ENCODE assay signal across 20 cellular contexts in the genomic region with DNA sequence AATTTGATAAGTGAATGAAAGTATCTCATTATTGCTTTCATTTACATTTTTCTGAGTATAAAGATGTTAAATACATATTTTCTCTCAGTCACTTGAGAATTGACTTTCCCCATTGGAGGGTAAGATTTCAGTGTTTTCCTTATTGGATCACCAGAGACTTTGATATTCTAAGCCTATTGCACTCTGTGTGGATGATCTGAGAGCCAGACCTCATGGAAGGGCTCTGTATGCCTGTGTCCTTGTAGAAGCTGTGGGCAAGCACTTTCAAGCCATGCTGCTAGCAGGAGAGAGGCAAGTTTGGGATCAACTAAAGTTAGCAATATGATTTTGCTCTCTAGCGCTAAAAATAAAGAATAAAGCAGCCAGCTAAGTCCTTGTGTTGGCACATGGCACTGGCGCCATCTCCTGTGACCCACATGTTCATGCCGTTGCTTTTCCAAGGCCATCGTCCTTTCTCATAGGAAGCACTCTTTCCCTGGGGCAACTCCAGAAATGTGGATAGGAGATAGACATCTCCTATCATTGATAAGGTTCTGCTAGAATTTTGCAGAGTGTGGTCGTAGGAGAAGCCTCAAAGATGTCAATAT.
DNase-seq lines count a peak whose midpoint lies in the region; ATAC-seq and TF ChIP-seq lines count a peak whose summit lies in the region.
"Had no signal": no experiment of that assay in that cellular context is flagged by ENCODE, and none has a peak within 500 bp of the region (broad histone marks: within the 10 kb centered on the region; RNA-seq: fewer than 3 reads in every experiment).

No MANE protein-coding gene starts in this region.

- H3K9me3 Mint-ChIP-seq in naive thymus-derived CD8-positive, alpha-beta T cell, result no peaks in the 10 kb centered on the region
- H3K9me3 Mint-ChIP-seq: dendritic cell treated with granulocyte-macrophage colony-stimulating factor and Interleukin-4, amounts not matched to agents 40 ng/mL and 50 ng/mL, for 4 days; stimulated activated memory B cell treated with anti-CD40 and anti-IgM and Interleukin-4, amounts not matched to agents 10 μg/mL and 1 μg/mL and 100 μg/mL, for 72 hours had no signal

- no peak overlapping the region for H3K4me3 Mint-ChIP-seq in naive thymus-derived CD8-positive, alpha-beta T cell
- H3K4me3 Mint-ChIP-seq: dendritic cell treated with granulocyte-macrophage colony-stimulating factor and Interleukin-4, amounts not matched to agents 40 ng/mL and 50 ng/mL, for 4 days; stimulated activated memory B cell treated with anti-CD40 and anti-IgM and Interleukin-4, amounts not matched to agents 10 μg/mL and 1 μg/mL and 100 μg/mL, for 72 hours had no signal

- no peaks in the 10 kb centered on the region for H3K9me3 ChIP-seq in testis

- H3K36me3 ChIP-seq in testis (ENCODE audit: low read depth, missing control alignments), result no peaks in the 10 kb centered on the region

- H3K4me1 ChIP-seq in testis, result no peaks in the 10 kb centered on the region

- no peak overlapping the region for H3K4me3 ChIP-seq in testis
- H3K4me3 ChIP-seq: smooth muscle cell had no signal

- ATAC-seq in naive thymus-derived CD8-positive, alpha-beta T cell, result no peak
- ATAC-seq: left colon; Right ventricle myocardium inferior; stimulated activated memory B cell treated with anti-CD40 and anti-IgM and Interleukin-4, amounts not matched to agents 10 μg/mL and 1 μg/mL and 100 μg/mL, for 72 hours had no signal

- 68 to 79% methylated on average over 5 of the region's 5 CpGs for WGBS in testis, 2 donors

- no peaks in the 10 kb centered on the region for H3K27me3 ChIP-seq in testis

- no peaks in the 10 kb centered on the region for H3K36me3 Mint-ChIP-seq in naive thymus-derived CD8-positive, alpha-beta T cell
- H3K36me3 Mint-ChIP-seq: stimulated activated memory B cell treated with anti-CD40 and anti-IgM and Interleukin-4, amounts not matched to agents 10 μg/mL and 1 μg/mL and 100 μg/mL, for 72 hours had no signal

- no peak for TF ChIP-seq POLR2A in testis (IDR thresholded peaks at IDR 0.05)

- POLR2A ChIA-PET in naive thymus-derived CD8-positive, alpha-beta T cell (lab: Charles Lee), result no interaction called here

- DNase-seq in NCI-H82 (lab: John Stamatoyannopoulos, UW), result peak; percentile 29
- no peak for DNase-seq in NCI-H82 treated with DMSO at 0.1 percent for 48 hours (lab: John Stamatoyannopoulos, UW; ENCODE audit: unreplicated experiment)
- peak; percentile 53 for DNase-seq in RPMI7951 (ENCODE audit: low read depth)
- DNase-seq in fibroblast of peridontal ligament (ENCODE audit: extremely low read depth), result peak; percentile 13
- DNase-seq in testis, result peak; percentile 37
- no peak for DNase-seq in activated gamma-delta T cell (lab: John Stamatoyannopoulos, UW)
- DNase-seq in naive thymus-derived CD8-positive, alpha-beta T cell, result no peak
- DNase-seq in stimulated activated CD4-positive, alpha-beta T cell treated with anti-CD3 and anti-CD28 coated beads, Interleukin-2, amount 100 ng/mL, for 24 hours, result no peak
- DNase-seq: activated CD4-positive, alpha-beta T cell treated with anti-CD3 and anti-CD28 coated beads for 1 hour; activated naive CD4-positive, alpha-beta T cell treated with Interleukin-2 at 50 U/mL for 16 hours; hippocampal formation; left colon; MM.1S; NCI-H2029 treated with DMSO at 0.1 percent for 48 hours; posterior cingulate gyrus; trophoblast cell had no signal

- no peaks in the 10 kb centered on the region for H3K4me1 Mint-ChIP-seq in naive thymus-derived CD8-positive, alpha-beta T cell

- H3K27me3 Mint-ChIP-seq in naive thymus-derived CD8-positive, alpha-beta T cell, result peaks cover 0 to 26% (median 9%) of the 10 kb centered on the region in 5 donors
- H3K27me3 Mint-ChIP-seq: dendritic cell treated with granulocyte-macrophage colony-stimulating factor and Interleukin-4, amounts not matched to agents 40 ng/mL and 50 ng/mL, for 4 days had no signal

- H3K27ac Mint-ChIP-seq in naive thymus-derived CD8-positive, alpha-beta T cell, result peak overlapping the region in 1 of 10 donors; percentile 32
- H3K27ac Mint-ChIP-seq: dendritic cell treated with granulocyte-macrophage colony-stimulating factor and Interleukin-4, amounts not matched to agents 40 ng/mL and 50 ng/mL, for 4 days; stimulated activated memory B cell treated with anti-CD40 and anti-IgM and Interleukin-4, amounts not matched to agents 10 μg/mL and 1 μg/mL and 100 μg/mL, for 72 hours had no signal

- no peak for TF ChIP-seq CTCF in testis (IDR thresholded peaks at IDR 0.05)

- intact Hi-C loops in testis (cut with DNase I; ENCODE audit: low total_unique reads), result no loop called here

- no peak overlapping the region for H3K27ac ChIP-seq in testis

Comparison
In these comparisons a context has a peak if more than half of its experiments do, and no peak if none do; other contexts are left out.
1. DNase-seq: peak in NCI-H82 (single experiment), RPMI7951 (single experiment), fibroblast of peridontal ligament (single experiment) and testis (single experiment); none in NCI-H82 treated with DMSO at 0.1 percent for 48 hours (single experiment), activated gamma-delta T cell (single experiment), naive thymus-derived CD8-positive, alpha-beta T cell (0 of 10) and stimulated activated CD4-positive, alpha-beta T cell treated with anti-CD3 and anti-CD28 coated beads, Interleukin-2, amount 100 ng/mL, for 24 hours (0 of 2).